Comparison of ENCODE assay signal across 1 cellular context in genomic region chr10:96089670-96090462, GRCh38.
TF ChIP-seq lines count a peak whose summit lies in the region.

No MANE protein-coding gene starts in this region.

TF ChIP-seq in HepG2, 621 proteins besides CTCF, POLR2A, EP300 and RAD21 (continued from another document and continues in another):
- TF ChIP-seq CREBL2 (CRISPR knock-in tag; IDR thresholded peaks at IDR 0.05; ENCODE audit: borderline replicate concordance) (no peak), THYN1 (CRISPR knock-in tag; IDR thresholded peaks at IDR 0.05; ENCODE audit: borderline replicate concordance, low read depth) (no peak), ZFP90 (CRISPR knock-in tag; IDR thresholded peaks at IDR 0.05; ENCODE audit: borderline replicate concordance) (peak; percentile 36; the same call in 1 of the 2 replicates), PREB (CRISPR knock-in tag; IDR thresholded peaks at IDR 0.05) (no peak), ZNF589 (CRISPR knock-in tag; conservative IDR thresholded peaks at IDR 0.05) (peak; percentile 82), ZNF800 (CRISPR knock-in tag; IDR thresholded peaks at IDR 0.05) (peak; percentile 29; the same call in 1 of the 2 replicates), REL (CRISPR knock-in tag; conservative IDR thresholded peaks at IDR 0.05) (no peak; the same call in 1 of the 2 replicates), ARNT2 (CRISPR knock-in tag; IDR thresholded peaks at IDR 0.05; ENCODE audit: low read depth) (peak; percentile 76), ZNF329 (CRISPR knock-in tag; IDR thresholded peaks at IDR 0.05; ENCODE audit: low read depth) (no peak), MEIS1 (CRISPR knock-in tag; IDR thresholded peaks at IDR 0.05; ENCODE audit: borderline replicate concordance) (0 out of 2 replicates have a peak, but pooled peaks have one; percentile 22), ZNF260 (CRISPR knock-in tag; IDR thresholded peaks at IDR 0.05; ENCODE audit: borderline replicate concordance, low read depth) (no peak), SCMH1 (CRISPR knock-in tag; IDR thresholded peaks at IDR 0.05; ENCODE audit: borderline replicate concordance) (no peak), NONO (IDR thresholded peaks at IDR 0.05) (no peak), NONO (CRISPR knock-in tag; conservative IDR thresholded peaks at IDR 0.05) (peak; percentile 50; the same call in 1 of the 2 replicates), BORCS8-MEF2B (CRISPR knock-in tag; IDR thresholded peaks at IDR 0.05) (peak; percentile 81), KLF6 (CRISPR knock-in tag; IDR thresholded peaks at IDR 0.05) (peak; percentile 69), SPEN (CRISPR knock-in tag; IDR thresholded peaks at IDR 0.05; ENCODE audit: low read depth) (peak; percentile 81), NR2F2 (IDR thresholded peaks at IDR 0.05; ENCODE audit: borderline replicate concordance, low read depth) (no peak), GRHL1 (CRISPR knock-in tag; conservative IDR thresholded peaks at IDR 0.05) (no peak), TRIM22 (IDR thresholded peaks at IDR 0.05) (no peak), ZBTB46 (CRISPR knock-in tag; IDR thresholded peaks at IDR 0.05; ENCODE audit: borderline replicate concordance) (no peak), ELF3 (CRISPR knock-in tag; IDR thresholded peaks at IDR 0.05) (peak; percentile 89), NRL (CRISPR knock-in tag; IDR thresholded peaks at IDR 0.05; ENCODE audit: borderline replicate concordance) (peak; percentile 87; the same call in 1 of the 2 replicates), HNF1B (CRISPR knock-in tag; IDR thresholded peaks at IDR 0.05) (peak; percentile 73; the same call in 1 of the 2 replicates), ONECUT2 (CRISPR knock-in tag; IDR thresholded peaks at IDR 0.05) (no peak), SETDB1 (CRISPR knock-in tag; IDR thresholded peaks at IDR 0.05; ENCODE audit: borderline replicate concordance) (no peak), ZNF816 (CRISPR knock-in tag; IDR thresholded peaks at IDR 0.05; ENCODE audit: borderline replicate concordance) (no peak), EEA1 (CRISPR knock-in tag; IDR thresholded peaks at IDR 0.05; ENCODE audit: borderline replicate concordance) (no peak; the same call in 1 of the 2 replicates), SP4 (CRISPR knock-in tag; IDR thresholded peaks at IDR 0.05) (no peak), ZNF552 (CRISPR knock-in tag; IDR thresholded peaks at IDR 0.05; ENCODE audit: borderline replicate concordance) (0 out of 2 replicates have a peak, but pooled peaks have one; percentile 14), LRRFIP1 (CRISPR knock-in tag; conservative IDR thresholded peaks at IDR 0.05) (no peak), ZNF691 (CRISPR knock-in tag; IDR thresholded peaks at IDR 0.05; ENCODE audit: borderline replicate concordance, low read depth) (peak; percentile 78; the same call in 1 of the 2 replicates), ZNF580 (CRISPR knock-in tag; IDR thresholded peaks at IDR 0.05; ENCODE audit: borderline replicate concordance, low read depth) (peak; percentile 66; the same call in 1 of the 2 replicates), JUN (CRISPR knock-in tag; IDR thresholded peaks at IDR 0.05) (0 out of 2 replicates have a peak, but pooled peaks have one; percentile 43), CREB1 (IDR thresholded peaks at IDR 0.05) (peak; percentile 93), CREB1 (CRISPR knock-in tag; IDR thresholded peaks at IDR 0.05) (peak; percentile 99), MIXL1 (CRISPR knock-in tag; IDR thresholded peaks at IDR 0.05) (0 out of 2 replicates have a peak, but pooled peaks have one; percentile 6), ZNF362 (CRISPR knock-in tag; IDR thresholded peaks at IDR 0.05; ENCODE audit: borderline replicate concordance) (no peak), ZSCAN30 (CRISPR knock-in tag; IDR thresholded peaks at IDR 0.05) (no peak; the same call in 1 of the 2 replicates), ZNF180 (CRISPR knock-in tag; IDR thresholded peaks at IDR 0.05; ENCODE audit: borderline replicate concordance, low read depth) (no peak), ZNF337 (CRISPR knock-in tag; IDR thresholded peaks at IDR 0.05; ENCODE audit: borderline replicate concordance, low read depth) (peak; percentile 45; the same call in 1 of the 2 replicates), ZNF713 (CRISPR knock-in tag; IDR thresholded peaks at IDR 0.05) (no peak), GZF1 (CRISPR knock-in tag; IDR thresholded peaks at IDR 0.05) (no peak), ZKSCAN1 (IDR thresholded peaks at IDR 0.05; ENCODE audit: low read length) (0 out of 2 replicates have a peak, but pooled peaks have one; percentile 15), ZNF704 (CRISPR knock-in tag; IDR thresholded peaks at IDR 0.05; ENCODE audit: borderline replicate concordance) (peak; percentile 68; the same call in 1 of the 2 replicates), ZNF234 (CRISPR knock-in tag; conservative IDR thresholded peaks at IDR 0.05) (no peak)
